In the genomic region with DNA sequence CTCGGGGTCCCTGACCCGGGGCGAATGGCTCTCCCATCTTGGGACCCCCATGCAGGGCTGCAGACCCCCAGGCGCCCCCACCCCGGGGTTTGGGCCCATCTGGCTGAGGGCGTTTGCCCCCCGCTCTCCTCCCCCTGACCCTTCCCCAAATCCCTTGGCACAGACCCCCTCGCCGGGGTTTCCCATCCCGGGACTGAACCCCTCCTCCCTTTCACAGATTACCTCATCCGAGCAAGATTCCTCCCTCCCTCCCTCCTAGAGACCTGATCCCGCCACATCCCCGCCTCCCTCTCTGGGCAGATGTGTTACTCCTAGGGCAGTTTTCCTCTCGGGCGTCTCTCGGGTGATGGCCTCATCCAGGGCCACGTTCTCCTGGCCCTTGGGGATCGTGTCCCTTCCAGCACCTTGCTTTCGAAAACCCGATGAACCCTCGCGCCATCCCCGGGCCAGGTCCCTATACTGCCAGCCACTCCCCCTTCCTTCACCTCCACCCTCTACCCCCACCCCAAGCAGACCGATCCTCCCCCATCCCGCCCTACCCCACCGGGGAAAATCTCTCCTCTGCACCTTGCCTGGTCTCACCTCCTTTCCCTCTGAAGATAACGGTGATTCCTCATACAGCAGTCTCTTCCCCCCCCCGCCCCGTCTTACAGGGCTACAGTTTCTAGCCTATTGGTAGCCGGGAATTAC, we compare ENCODE assay signal across 8 cellular contexts. TPM values are rescaled to one million over a fixed set of nuclear protein-coding genes. Genes with fewer than 3 reads are reported as not detected.
A peak's percentile ranks its signal among the peaks of the same experiment; 100 is the strongest.
DNase-seq lines count a peak whose midpoint lies in the region; ATAC-seq and TF ChIP-seq lines count a peak whose summit lies in the region.

No MANE protein-coding gene starts in this region.

- intact Hi-C loops in left ventricle myocardium inferior (cut with micrococcal nuclease) = no loop called here

- no peaks in the 10 kb centered on the region for H3K36me3 ChIP-seq in left ventricle myocardium inferior

- H3K27me3 Mint-ChIP-seq in activated naive CD8-positive, alpha-beta T cell treated with anti-CD3 and anti-CD28 coated beads, Interleukin-2, amount 10 ng/mL, durations not matched to agents 7 days and 5 days = no peaks in the 10 kb centered on the region
- no peaks in the 10 kb centered on the region for H3K27me3 Mint-ChIP-seq in progenitor cell of endocrine pancreas

- CTCF ChIA-PET in AG04450 (lab: Charles Lee) = no interaction called here

- peak overlapping the region; percentile 98 for H3K4me3 Mint-ChIP-seq in activated naive CD8-positive, alpha-beta T cell treated with anti-CD3 and anti-CD28 coated beads, Interleukin-2, amount 10 ng/mL, durations not matched to agents 7 days and 5 days
- H3K4me3 Mint-ChIP-seq in progenitor cell of endocrine pancreas (ENCODE audit: low read depth) = peak overlapping the region; percentile 92

- no peaks in the 10 kb centered on the region for H3K9me3 Mint-ChIP-seq in activated naive CD8-positive, alpha-beta T cell treated with anti-CD3 and anti-CD28 coated beads, Interleukin-2, amount 10 ng/mL, durations not matched to agents 7 days and 5 days
- no peaks in the 10 kb centered on the region for H3K9me3 Mint-ChIP-seq in progenitor cell of endocrine pancreas (ENCODE audit: low read depth)

- H3K4me3 ChIP-seq in AG04450 (ENCODE audit: low read depth, low read length) (peak overlapping the region; percentile 78), left ventricle myocardium inferior (peak overlapping the region; percentile 99)

- H3K4me1 ChIP-seq in left ventricle myocardium inferior = peaks cover 78% of the 10 kb centered on the region

- DNase-seq in AG04450 (ENCODE audit: low read depth, low spot score) (no peak), H4 (ENCODE audit: low spot score) (peak; percentile 39), SHP77 treated with DMSO at 0.1 percent for 48 hours (lab: John Stamatoyannopoulos, UW) (peak; percentile 2), left ventricle myocardium inferior (peak; percentile 20), progenitor cell of endocrine pancreas (ENCODE audit: low spot score, unreplicated experiment) (peak; percentile 21)
- DNase-seq in activated naive CD8-positive, alpha-beta T cell treated with anti-CD3 and anti-CD28 coated beads, Interleukin-2, amount 10 ng/mL, durations not matched to agents 7 days and 5 days = peak; percentile 52

- TF ChIP-seq CTCF in AG04450 (IDR thresholded peaks at IDR 0.05; ENCODE audit: low read depth, low read length) = no peak
- TF ChIP-seq CTCF in left ventricle myocardium inferior (IDR thresholded peaks at IDR 0.05; ENCODE audit: borderline replicate concordance) = no peak
- no peak for TF ChIP-seq CTCF in progenitor cell of endocrine pancreas (IDR thresholded peaks at IDR 0.05; ENCODE audit: unreplicated experiment)

- peaks cover 36% of the 10 kb centered on the region for H3K4me1 Mint-ChIP-seq in activated naive CD8-positive, alpha-beta T cell treated with anti-CD3 and anti-CD28 coated beads, Interleukin-2, amount 10 ng/mL, durations not matched to agents 7 days and 5 days
- peaks cover 51% of the 10 kb centered on the region for H3K4me1 Mint-ChIP-seq in progenitor cell of endocrine pancreas (ENCODE audit: low read depth)

- POLR2A ChIA-PET in AG04450 (lab: Yijun Ruan, JAX) = no interaction called here
- POLR2A ChIA-PET in activated naive CD8-positive, alpha-beta T cell treated with anti-CD3 and anti-CD28 coated beads, Interleukin-2, amount 10 ng/mL, durations not matched to agents 7 days and 5 days (lab: Charles Lee) = interaction anchor here (0.6 kb wide), 1 partner anchor 239 kb away, joined by 4 read pairs; no protein-coding TSS in a partner anchor

- peak overlapping the region; percentile 94 for H3K27ac Mint-ChIP-seq in activated naive CD8-positive, alpha-beta T cell treated with anti-CD3 and anti-CD28 coated beads, Interleukin-2, amount 10 ng/mL, durations not matched to agents 7 days and 5 days
- peak overlapping the region; percentile 87 for H3K27ac Mint-ChIP-seq in progenitor cell of endocrine pancreas

- peaks cover 8% of the 10 kb centered on the region for H3K36me3 Mint-ChIP-seq in activated naive CD8-positive, alpha-beta T cell treated with anti-CD3 and anti-CD28 coated beads, Interleukin-2, amount 10 ng/mL, durations not matched to agents 7 days and 5 days
- H3K36me3 Mint-ChIP-seq in progenitor cell of endocrine pancreas (ENCODE audit: insufficient read depth) = peaks cover 2% of the 10 kb centered on the region

- ATAC-seq in activated naive CD8-positive, alpha-beta T cell treated with anti-CD3 and anti-CD28 coated beads, Interleukin-2, amount 10 ng/mL, durations not matched to agents 7 days and 5 days (ENCODE audit: low read depth) = peak; percentile 3
- ATAC-seq in HG03159 (IDR thresholded peaks at IDR 0.05; ENCODE audit: unreplicated experiment) = no peak
- ATAC-seq in GM21619 (IDR thresholded peaks at IDR 0.05; ENCODE audit: unreplicated experiment) = no peak

- H3K9me3 ChIP-seq in AG04450 (ENCODE audit: control insufficient read depth, insufficient read depth, low read length) (peaks cover 4% of the 10 kb centered on the region; the same call in 1 of the 2 replicates), left ventricle myocardium inferior (replicated peaks) (no peaks in the 10 kb centered on the region)

- H3K27ac ChIP-seq in AG04450 (ENCODE audit: low read depth, low read length) = peak overlapping the region; percentile 78
- peak overlapping the region; percentile 91 for H3K27ac ChIP-seq in left ventricle myocardium inferior (replicated peaks)

- H3K27me3 ChIP-seq in AG04450 (ENCODE audit: control insufficient read depth, insufficient read depth, low read length) = no peaks in the 10 kb centered on the region
- no peaks in the 10 kb centered on the region for H3K27me3 ChIP-seq in left ventricle myocardium inferior (ENCODE audit: low read depth)

RNA-seq across cellular contexts. Expression of gene KMT2A, which starts 0.9 kb away (rescaled TPM):
- polyA plus RNA-seq in AG04450 (2011; rRNA removed) = 23.6 and 28.7 TPM in 2 replicates
- 90.0 and 104 TPM in 2 replicates for polyA minus RNA-seq in AG04450 (2011; rRNA and poly(A)+ RNA removed)
- 11.9 and 15.2 TPM in 2 replicates for total RNA-seq in H4 (2014; rRNA removed; shearing (Covaris generic))
- 100 to 1,000 TPM; 117 to 126 TPM for total RNA-seq in activated naive CD8-positive, alpha-beta T cell treated with anti-CD3 and anti-CD28 coated beads, Interleukin-2, amount 10 ng/mL, durations not matched to agents 7 days and 5 days
- total RNA-seq in left ventricle myocardium inferior = 21.0 TPM
- total RNA-seq in progenitor cell of endocrine pancreas = 89.1 and 94.6 TPM in 2 replicates

RNA-seq across cellular contexts. Expression of gene ATP5MG, which starts 35.8 kb away (rescaled TPM):
- 346 and 423 TPM in 2 replicates for polyA plus RNA-seq in AG04450 (2011; rRNA removed)
- 46.9 and 53.9 TPM in 2 replicates for polyA minus RNA-seq in AG04450 (2011; rRNA and poly(A)+ RNA removed)
- 59.3 and 94.8 TPM in 2 replicates for total RNA-seq in H4 (2014; rRNA removed; shearing (Covaris generic))
- 100 to 1,000 TPM; 202 to 224 TPM for total RNA-seq in activated naive CD8-positive, alpha-beta T cell treated with anti-CD3 and anti-CD28 coated beads, Interleukin-2, amount 10 ng/mL, durations not matched to agents 7 days and 5 days
- total RNA-seq in left ventricle myocardium inferior (854 TPM), progenitor cell of endocrine pancreas (189 and 192 TPM in 2 replicates)
